Comparison of ENCODE assay signal across 30 cellular contexts in genomic region chr12:90321369-90321768, GRCh38.
"Had no signal": no experiment of that assay in that cellular context is flagged by ENCODE, and none has a peak within 500 bp of the region (broad histone marks: within the 10 kb centered on the region; RNA-seq: fewer than 3 reads in every experiment).

No MANE protein-coding gene starts in this region.

- ATAC-seq: foreskin keratinocyte; gastroesophageal sphincter; heart left ventricle; left ventricle myocardium superior; lower lobe of right lung; mucosa of descending colon; natural killer cell treated with Interleukin-12 subunit alpha and Interleukin-12 subunit beta and Interleukin-15 and Interleukin-18, amount 100 ng/mL, for 72 hours; right lobe of liver; stimulated activated naive CD8-positive, alpha-beta T cell treated with anti-CD3 and anti-CD28 coated beads, Interleukin-15, amount 100 ng/mL, for 72 hours; upper lobe of right lung had no signal

- DNase-seq: effector CD8-positive, alpha-beta T cell; endodermal cell; foreskin keratinocyte; heart left ventricle; left ventricle myocardium superior; lower lobe of right lung; mucosa of descending colon; naive B cell; right lobe of liver; stimulated activated CD4-positive, alpha-beta T cell treated with anti-CD3 and anti-CD28 coated beads, Interleukin-12 subunit alpha, Interleukin-12 subunit beta, amount 100 ng/mL, for 4 hours; stimulated activated CD4-positive, alpha-beta T cell treated with anti-CD3 and anti-CD28 coated beads, Interleukin-1b, Interleukin-23, amount 100 ng/mL, for 48 hours; stimulated activated CD4-positive, alpha-beta T cell treated with anti-CD3 and anti-CD28 coated beads, Interleukin-4, amount 100 ng/mL, for 1 hour; stimulated activated CD8-positive, alpha-beta memory T cell treated with anti-CD3 and anti-CD28 coated beads, Interleukin-4, amount 100 ng/mL, for 48 hours; stimulated activated naive CD4-positive, alpha-beta T cell; stimulated activated naive CD8-positive, alpha-beta T cell treated with anti-CD3 and anti-CD28 coated beads, Interleukin-15, amount 100 ng/mL, for 72 hours; transverse colon; upper lobe of right lung had no signal

- H3K27me3 ChIP-seq: esophagus muscularis mucosa, foreskin keratinocyte, gastroesophageal sphincter, heart left ventricle, hepatocyte, neural progenitor cell, right lobe of liver, suprapubic skin, transverse colon, upper lobe of right lung, vagina had no signal

- H3K9me3 ChIP-seq: esophagus muscularis mucosa, gastroesophageal sphincter, heart left ventricle, lower lobe of right lung, mucosa of descending colon, right lobe of liver, suprapubic skin, transverse colon, upper lobe of right lung, vagina had no signal

- H3K4me1 ChIP-seq: esophagus muscularis mucosa, foreskin keratinocyte, gastroesophageal sphincter, heart left ventricle, lower lobe of right lung, neural progenitor cell, parathyroid adenoma, right lobe of liver, suprapubic skin, transverse colon, upper lobe of right lung, vagina had no signal

- H3K9me3 Mint-ChIP-seq: natural killer cell treated with Interleukin-12 subunit alpha and Interleukin-12 subunit beta and Interleukin-15 and Interleukin-18, amount 100 ng/mL, for 72 hours; stimulated activated naive CD8-positive, alpha-beta T cell treated with anti-CD3 and anti-CD28 coated beads, Interleukin-15, amount 100 ng/mL, for 72 hours had no signal

- H3K27ac Mint-ChIP-seq: endodermal cell; memory B cell; naive B cell; natural killer cell treated with Interleukin-12 subunit alpha and Interleukin-12 subunit beta and Interleukin-15 and Interleukin-18, amount 100 ng/mL, for 72 hours; neural progenitor cell; progenitor cell of endocrine pancreas; stimulated activated naive CD8-positive, alpha-beta T cell treated with anti-CD3 and anti-CD28 coated beads, Interleukin-15, amount 100 ng/mL, for 72 hours had no signal

- H3K4me1 Mint-ChIP-seq: endodermal cell; naive B cell; neural progenitor cell; stimulated activated naive CD8-positive, alpha-beta T cell treated with anti-CD3 and anti-CD28 coated beads, Interleukin-15, amount 100 ng/mL, for 72 hours had no signal

- H3K4me2 ChIP-seq: hepatocyte, neural progenitor cell, smooth muscle cell had no signal

- H3K36me3 ChIP-seq: esophagus muscularis mucosa, gastroesophageal sphincter, heart left ventricle, lower lobe of right lung, neural progenitor cell, right lobe of liver, suprapubic skin, transverse colon, upper lobe of right lung, vagina had no signal

- H3K36me3 Mint-ChIP-seq: memory B cell; naive B cell; natural killer cell treated with Interleukin-12 subunit alpha and Interleukin-12 subunit beta and Interleukin-15 and Interleukin-18, amount 100 ng/mL, for 72 hours; neural progenitor cell had no signal

- H3K4me3 Mint-ChIP-seq: endodermal cell; memory B cell; naive B cell; natural killer cell treated with Interleukin-12 subunit alpha and Interleukin-12 subunit beta and Interleukin-15 and Interleukin-18, amount 100 ng/mL, for 72 hours; neural progenitor cell; stimulated activated naive CD8-positive, alpha-beta T cell treated with anti-CD3 and anti-CD28 coated beads, Interleukin-15, amount 100 ng/mL, for 72 hours had no signal

- H3K27ac ChIP-seq: esophagus muscularis mucosa, foreskin keratinocyte, gastroesophageal sphincter, heart left ventricle, hepatocyte, lower lobe of right lung, neural progenitor cell, parathyroid adenoma, right lobe of liver, suprapubic skin, transverse colon, upper lobe of right lung, vagina had no signal

- H3K27me3 Mint-ChIP-seq: naive B cell; natural killer cell treated with Interleukin-12 subunit alpha and Interleukin-12 subunit beta and Interleukin-15 and Interleukin-18, amount 100 ng/mL, for 72 hours; progenitor cell of endocrine pancreas had no signal

- H3K9ac ChIP-seq: neural progenitor cell, parathyroid adenoma had no signal

- H2AFZ ChIP-seq: hepatocyte, neural progenitor cell, parathyroid adenoma had no signal

- H3K4me3 ChIP-seq: esophagus muscularis mucosa, gastroesophageal sphincter, heart left ventricle, hepatocyte, lower lobe of right lung, mucosa of descending colon, neural progenitor cell, right lobe of liver, smooth muscle cell, suprapubic skin, transverse colon, upper lobe of right lung, vagina had no signal

- H3K79me2 ChIP-seq: hepatocyte, parathyroid adenoma had no signal

- FAIRE-seq: colon, keratinocyte had no signal
